Comparison of ENCODE assay signal across 1 cellular context in genomic region chr1:184986250-184986649, GRCh38.
TF ChIP-seq lines count a peak whose summit lies in the region.

No MANE protein-coding gene starts in this region.

TF ChIP-seq in endothelial cell of umbilical vein, 7 proteins besides CTCF, POLR2A, EP300 and RAD21:
- no peak for TF ChIP-seq GATA2 (IDR thresholded peaks at IDR 0.05; ENCODE audit: insufficient read depth, insufficient read length, low read depth, low read length)
- TF ChIP-seq EZH2 (IDR thresholded peaks at IDR 0.05; ENCODE audit: borderline replicate concordance, low read depth, low read length, severe bottlenecking) = no peak
- TF ChIP-seq MYC (IDR thresholded peaks at IDR 0.05; ENCODE audit: low read depth, low read length) = no peak
- no peak for TF ChIP-seq FOS (IDR thresholded peaks at IDR 0.05; ENCODE audit: borderline replicate concordance, insufficient read depth, low read length)
- TF ChIP-seq POLR2AphosphoS5 (IDR thresholded peaks at IDR 0.05; ENCODE audit: insufficient read depth, low read depth, low read length) = no peak
- no peak for TF ChIP-seq MAX (IDR thresholded peaks at IDR 0.05; ENCODE audit: insufficient read depth, insufficient read length)
- no peak for TF ChIP-seq JUN (IDR thresholded peaks at IDR 0.05; ENCODE audit: borderline replicate concordance, insufficient read depth, insufficient read length, low read depth)
